In genomic region chr9:3510796-3511195, GRCh38 we compare ENCODE assay signal across 18 cellular contexts. TPM values are rescaled to one million over a fixed set of nuclear protein-coding genes. Genes with fewer than 3 reads are reported as not detected.
DNase-seq lines count a peak whose midpoint lies in the region; ATAC-seq, FAIRE-seq and TF ChIP-seq lines count a peak whose summit lies in the region.
"Had no signal": no experiment of that assay in that cellular context is flagged by ENCODE, and none has a peak within 500 bp of the region (broad histone marks: within the 10 kb centered on the region; RNA-seq: fewer than 3 reads in every experiment).

No MANE protein-coding gene starts in this region.

- no peaks in the 10 kb centered on the region for H3K9me2 ChIP-seq in DOHH2 (replicated peaks; ENCODE audit: control insufficient read depth, low read length)

- no peaks in the 10 kb centered on the region for H3K27me3 ChIP-seq in DOHH2 (ENCODE audit: control insufficient read depth, low read length)
- H3K27me3 ChIP-seq in smooth muscle cell (ENCODE audit: low read depth) = no peaks in the 10 kb centered on the region
- no peaks in the 10 kb centered on the region for H3K27me3 ChIP-seq in Peyer's patch
- H3K27me3 ChIP-seq in heart right ventricle = no peaks in the 10 kb centered on the region

- H2AFZ ChIP-seq in smooth muscle cell (ENCODE audit: low read depth) = no peak overlapping the region
- H2AFZ ChIP-seq: PC-9 had no signal

- peaks cover 16% of the 10 kb centered on the region for H3F3A ChIP-seq in DOHH2 (ENCODE audit: control insufficient read depth, insufficient read depth)
- H3F3A ChIP-seq in smooth muscle cell (ENCODE audit: low read depth) = peaks cover 5% of the 10 kb centered on the region

- no peak overlapping the region for H3K9ac ChIP-seq in SK-N-MC (ENCODE audit: insufficient read length)
- H3K9ac ChIP-seq in smooth muscle cell (ENCODE audit: low read depth) = no peak overlapping the region

- H3K9me3 ChIP-seq in DOHH2 (ENCODE audit: control insufficient read depth, insufficient read depth, low read length) (no peaks in the 10 kb centered on the region), SK-N-MC (ENCODE audit: low read depth, low read length) (no peaks in the 10 kb centered on the region), smooth muscle cell (replicated peaks; ENCODE audit: low read depth) (no peaks in the 10 kb centered on the region), Peyer's patch (no peaks in the 10 kb centered on the region), heart right ventricle (no peaks in the 10 kb centered on the region)

- peaks cover 11% of the 10 kb centered on the region for H3K36me3 ChIP-seq in DOHH2 (ENCODE audit: control insufficient read depth, low read length)
- H3K36me3 ChIP-seq in SK-N-MC (ENCODE audit: insufficient read depth, low read length) = no peaks in the 10 kb centered on the region
- H3K36me3 ChIP-seq in smooth muscle cell (ENCODE audit: low read depth) = no peaks in the 10 kb centered on the region
- no peaks in the 10 kb centered on the region for H3K36me3 ChIP-seq in Peyer's patch
- H3K36me3 ChIP-seq in heart right ventricle = no peaks in the 10 kb centered on the region

- H3K27ac ChIP-seq in DOHH2 (ENCODE audit: low read depth, low read length) (peak overlapping the region; percentile 79), SK-N-MC (peak overlapping the region; percentile 53), smooth muscle cell (ENCODE audit: low read depth) (peak overlapping the region; percentile 90), Peyer's patch (no peak overlapping the region), heart right ventricle (peak overlapping the region in 2 of 10 donors; percentile 33 to 73)
- H3K27ac ChIP-seq: C4-2B, PC-9 had no signal

- 82% methylated on average over 1 of the region's 1 CpG for WGBS in smooth muscle cell (ENCODE audit: low lambda C conversion rate)
- 98 to 100% methylated on average over 1 of the region's 1 CpG for WGBS in heart right ventricle, 2 donors

- FAIRE-seq in endometrium (lab: Jason Lieb, UNC) = peak; percentile 55

- H3K4me1 ChIP-seq in DOHH2 (ENCODE audit: control insufficient read depth, low read length) (peaks cover 77% of the 10 kb centered on the region), smooth muscle cell (ENCODE audit: low read depth) (peaks cover 45% of the 10 kb centered on the region), Peyer's patch (no peaks in the 10 kb centered on the region), heart right ventricle (peaks cover 0 to 60% (median 5%) of the 10 kb centered on the region in 9 donors)

- intact Hi-C loops in heart right ventricle (cut with DNase I) = no loop called here

- peak overlapping the region; percentile 36; the same call in 1 of the 2 replicates for H3K4me3 ChIP-seq in DOHH2 (ENCODE audit: low read length)
- H3K4me3 ChIP-seq in SK-N-MC = no peak overlapping the region
- H3K4me3 ChIP-seq in smooth muscle cell = no peak overlapping the region
- H3K4me3 ChIP-seq in Peyer's patch = no peak overlapping the region
- no peak overlapping the region for H3K4me3 ChIP-seq in heart right ventricle
- no peak overlapping the region for H3K4me3 ChIP-seq in foreskin fibroblast (ENCODE audit: low read depth in 1 of 2, low read length in 2 of 2)
- H3K4me3 ChIP-seq: PC-9 had no signal

- ATAC-seq in heart right ventricle = no peak
- ATAC-seq: HepG2 had no signal

- no peak for TF ChIP-seq POLR2A in Peyer's patch (IDR thresholded peaks at IDR 0.05)

- H3K79me2 ChIP-seq in DOHH2 (ENCODE audit: control insufficient read depth, low read length) (peaks cover 58% of the 10 kb centered on the region), smooth muscle cell (ENCODE audit: low read depth) (peaks cover 61% of the 10 kb centered on the region)

- H4K20me1 ChIP-seq in DOHH2 (ENCODE audit: control insufficient read depth, insufficient read depth, low read depth, low read length) = no peaks in the 10 kb centered on the region
- H4K20me1 ChIP-seq in smooth muscle cell (ENCODE audit: low read depth) = no peaks in the 10 kb centered on the region

- H3K4me2 ChIP-seq in DOHH2 (ENCODE audit: low read length) (peak overlapping the region; percentile 97), smooth muscle cell (peak overlapping the region; percentile 76)
- H3K4me2 ChIP-seq: PC-9 had no signal

- DNase-seq in SK-N-MC (ENCODE audit: low read depth, low spot score) = no peak
- no peak for DNase-seq in smooth muscle cell (lab: John Stamatoyannopoulos, UW; ENCODE audit: unreplicated experiment)
- DNase-seq in Peyer's patch = no peak
- no peak for DNase-seq in heart right ventricle
- DNase-seq in foreskin fibroblast = no peak
- DNase-seq: ACHN, DMS79 treated with DMSO at 0.1 percent for 48 hours, KG1, MV-4-11, NCI-H187 treated with DMSO at 0.1 percent for 48 hours, NCI-H2227 treated with DMSO at 0.1 percent for 48 hours, NCI-H510A treated with DMSO at 0.1 percent for 48 hours, NCI-H774, PC-9 had no signal

- no peak for TF ChIP-seq CTCF in DOHH2 (IDR thresholded peaks at IDR 0.05; ENCODE audit: low read depth, low read length, poor library complexity, severe bottlenecking)
- no peak for TF ChIP-seq CTCF in smooth muscle cell (IDR thresholded peaks at IDR 0.05; ENCODE audit: borderline replicate concordance, insufficient read depth, poor library complexity, severe bottlenecking)
- TF ChIP-seq CTCF in Peyer's patch (IDR thresholded peaks at IDR 0.05) = no peak
- TF ChIP-seq CTCF in heart right ventricle (IDR thresholded peaks at IDR 0.05) = no peak
- no peak for TF ChIP-seq CTCF in foreskin fibroblast (IDR thresholded peaks at IDR 0.05; ENCODE audit: low read depth, low read length)

RNA-seq across cellular contexts. Expression of gene RFX3, which starts 15.0 kb away (rescaled TPM):
- total RNA-seq in smooth muscle cell (8.7 and 14.1 TPM in 2 replicates), Peyer's patch (10 to 100 TPM in 2 of 4 donors, 1 to 10 TPM in 2; 3.9 to 31.4 (median 9.5) TPM), heart right ventricle (1 to 10 TPM; 3.0 to 5.9 (median 3.9) TPM)
- polyA plus RNA-seq in smooth muscle cell (4.4 and 5.0 TPM in 2 replicates), heart right ventricle (1 to 10 TPM in 1 of 2 donors, under 1 TPM in 1; 0.43 to 1.8 TPM)

Comparison
In these comparisons a context has a peak if more than half of its experiments do, and no peak if none do; other contexts are left out.
1. H3K27ac ChIP-seq: peak in DOHH2 (single experiment), SK-N-MC (single experiment) and smooth muscle cell (single experiment); none in Peyer's patch (0 of 4).